Comparison of ENCODE assay signal across 1 cellular context in the genomic region with DNA sequence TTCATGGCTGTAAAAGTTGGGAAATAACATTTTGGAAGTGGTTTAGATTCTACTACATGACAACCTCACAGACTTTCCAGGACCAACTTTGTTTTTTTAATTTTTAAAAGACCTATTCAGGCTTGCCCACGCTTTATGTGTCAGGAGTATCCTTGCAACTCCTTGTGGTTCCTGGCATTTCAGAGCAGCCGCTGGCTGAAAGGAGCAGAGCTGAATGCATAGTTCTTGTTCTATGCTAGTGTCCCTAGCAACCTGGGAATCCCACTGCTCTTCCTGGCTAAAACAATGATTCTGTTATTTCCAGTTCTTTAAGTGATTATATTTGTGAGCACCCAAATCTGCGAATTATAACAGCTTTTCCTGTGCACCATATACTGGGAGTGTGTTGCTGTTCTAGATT.
TF ChIP-seq lines count a peak whose summit lies in the region.

No MANE protein-coding gene starts in this region.

TF ChIP-seq in WTC11, 78 proteins besides CTCF, POLR2A, EP300 and RAD21:
- TF ChIP-seq KAT7 (CRISPR knock-in tag; IDR thresholded peaks at IDR 0.05; ENCODE audit: borderline replicate concordance) = no peak
- TF ChIP-seq STAT6 (CRISPR knock-in tag; conservative IDR thresholded peaks at IDR 0.05; ENCODE audit: low read depth) = no peak
- no peak for TF ChIP-seq ZNF396 (CRISPR knock-in tag; IDR thresholded peaks at IDR 0.05; ENCODE audit: borderline replicate concordance)
- no peak for TF ChIP-seq ZNF263 (CRISPR knock-in tag; IDR thresholded peaks at IDR 0.05; ENCODE audit: low read depth)
- TF ChIP-seq ZNF281 (CRISPR knock-in tag; IDR thresholded peaks at IDR 0.05) = no peak
- no peak for TF ChIP-seq AR (CRISPR knock-in tag; IDR thresholded peaks at IDR 0.05)
- TF ChIP-seq, protein P1, sequence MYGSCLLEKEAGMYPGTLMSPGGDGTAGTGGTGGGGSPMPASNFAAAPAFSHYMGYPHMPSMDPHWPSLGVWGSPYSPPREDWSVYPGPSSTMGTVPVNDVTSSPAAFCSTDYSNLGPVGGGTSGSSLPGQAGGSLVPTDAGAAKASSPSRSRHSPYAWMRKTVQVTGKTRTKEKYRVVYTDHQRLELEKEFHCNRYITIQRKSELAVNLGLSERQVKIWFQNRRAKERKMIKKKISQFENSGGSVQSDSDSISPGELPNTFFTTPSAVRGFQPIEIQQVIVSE (CRISPR knock-in tag; IDR thresholded peaks at IDR 0.05; ENCODE audit: borderline replicate concordance) = no peak
- no peak for TF ChIP-seq ETV6 (CRISPR knock-in tag; IDR thresholded peaks at IDR 0.05)
- TF ChIP-seq FOXJ3 (CRISPR knock-in tag; IDR thresholded peaks at IDR 0.05; ENCODE audit: borderline replicate concordance) = no peak
- TF ChIP-seq SMAD4 (CRISPR knock-in tag; IDR thresholded peaks at IDR 0.05) = no peak
- TF ChIP-seq, protein P2, sequence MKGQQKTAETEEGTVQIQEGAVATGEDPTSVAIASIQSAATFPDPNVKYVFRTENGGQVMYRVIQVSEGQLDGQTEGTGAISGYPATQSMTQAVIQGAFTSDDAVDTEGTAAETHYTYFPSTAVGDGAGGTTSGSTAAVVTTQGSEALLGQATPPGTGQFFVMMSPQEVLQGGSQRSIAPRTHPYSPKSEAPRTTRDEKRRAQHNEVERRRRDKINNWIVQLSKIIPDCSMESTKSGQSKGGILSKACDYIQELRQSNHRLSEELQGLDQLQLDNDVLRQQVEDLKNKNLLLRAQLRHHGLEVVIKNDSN (CRISPR knock-in tag; IDR thresholded peaks at IDR 0.05) = no peak
- TF ChIP-seq ZNF138 (CRISPR knock-in tag; conservative IDR thresholded peaks at IDR 0.05) = no peak
- no peak for TF ChIP-seq NR3C1 (CRISPR knock-in tag; conservative IDR thresholded peaks at IDR 0.05; ENCODE audit: low read depth)
- TF ChIP-seq ZNF423 (CRISPR knock-in tag; IDR thresholded peaks at IDR 0.05) = no peak
- no peak for TF ChIP-seq JUN (CRISPR knock-in tag; IDR thresholded peaks at IDR 0.05)
